In genomic region chr22:21937041-21937820, GRCh38 we compare ENCODE assay signal across 8 cellular contexts. TPM values are rescaled to one million over a fixed set of nuclear protein-coding genes. Genes with fewer than 3 reads are reported as not detected.
DNase-seq lines count a peak whose midpoint lies in the region; ATAC-seq and TF ChIP-seq lines count a peak whose summit lies in the region.

No MANE protein-coding gene starts in this region.

- TF ChIP-seq CTCF in DND-41 (IDR thresholded peaks at IDR 0.05; ENCODE audit: borderline replicate concordance, extremely low read depth, low read length, poor library complexity, severe bottlenecking), result no peak
- no peak for TF ChIP-seq CTCF in prostate gland (IDR thresholded peaks at IDR 0.05)

- H3K27me3 ChIP-seq in DND-41 (ENCODE audit: insufficient read depth, low read length, poor library complexity) (no peaks in the 10 kb centered on the region), prostate gland (replicated peaks; ENCODE audit: insufficient read depth) (no peaks in the 10 kb centered on the region)

- TF ChIP-seq POLR2A in prostate gland (IDR thresholded peaks at IDR 0.05), result no peak
- TF ChIP-seq POLR2A in GM18505 (IDR thresholded peaks at IDR 0.05; ENCODE audit: borderline replicate concordance, extremely low read depth, insufficient read depth, insufficient read length), result no peak

- ATAC-seq in DND-41 (ENCODE audit: insufficient read depth, low read depth) (no peak), GM18505 (IDR thresholded peaks at IDR 0.05; ENCODE audit: unreplicated experiment) (no peak)

- no peaks in the 10 kb centered on the region for H3K79me2 ChIP-seq in DND-41 (ENCODE audit: insufficient read depth, low read length)

- DNase-seq in DND-41, result no peak
- no peak for DNase-seq in SK-N-MC (ENCODE audit: low read depth, low spot score)
- peak in 35 of 42 donors; percentile 40 to 80 (median 62) for DNase-seq in head of caudate nucleus
- DNase-seq in prostate gland (ENCODE audit: low spot score), result no peak
- DNase-seq in stimulated activated naive CD4-positive, alpha-beta T cell (lab: John Stamatoyannopoulos, UW), result no peak
- DNase-seq in amniotic stem cell (lab: John Stamatoyannopoulos, UW), result no peak
- DNase-seq in stimulated activated CD4-positive, alpha-beta T cell treated with anti-CD3 and anti-CD28 coated beads, Interleukin-4, amount 100 ng/mL, for 4 hours, result no peak

- H3K36me3 ChIP-seq in DND-41 (ENCODE audit: insufficient read depth, low read length) (peaks cover 37% of the 10 kb centered on the region), SK-N-MC (ENCODE audit: insufficient read depth, low read length) (peaks cover 11% of the 10 kb centered on the region; the same call in 1 of the 2 replicates), prostate gland (peaks cover 0 to 9% of the 10 kb centered on the region in 2 donors)

- peak overlapping the region; percentile 97 for H2AFZ ChIP-seq in DND-41 (ENCODE audit: low read depth, low read length)

- H3K27ac ChIP-seq in DND-41 (ENCODE audit: low read length) (peak overlapping the region; percentile 83), SK-N-MC (no peak overlapping the region), prostate gland (peak overlapping the region; percentile 90)

- H3K9me3 ChIP-seq in DND-41 (ENCODE audit: insufficient read depth, low read length, severe bottlenecking), result no peaks in the 10 kb centered on the region
- no peaks in the 10 kb centered on the region for H3K9me3 ChIP-seq in SK-N-MC (ENCODE audit: low read depth, low read length)
- H3K9me3 ChIP-seq in prostate gland, result no peaks in the 10 kb centered on the region

- intact Hi-C loops in head of caudate nucleus (cut with DNase I), result loop anchor here (5.0 kb wide), 3 partner anchors 70 to 225 kb away; partner anchors contain the start of genes MAPK1 and YPEL1
- intact Hi-C loops in prostate gland (cut with DNase I), result no loop called here

- H3K4me2 ChIP-seq in DND-41 (ENCODE audit: insufficient read depth, low read length), result peak overlapping the region; percentile 91

- peaks cover 24% of the 10 kb centered on the region for H3K4me1 ChIP-seq in DND-41 (ENCODE audit: insufficient read depth, low read length)
- H3K4me1 ChIP-seq in prostate gland (replicated peaks), result peaks cover 16% of the 10 kb centered on the region

- peak overlapping the region; percentile 66 for H3K9ac ChIP-seq in DND-41 (ENCODE audit: low read depth, low read length)
- peak overlapping the region; percentile 28 for H3K9ac ChIP-seq in SK-N-MC (ENCODE audit: insufficient read length)

- WGBS in prostate gland, result 49% methylated on average over 20 of the region's 20 CpGs

- H4K20me1 ChIP-seq in DND-41 (ENCODE audit: insufficient read depth, low read length), result no peaks in the 10 kb centered on the region

- H3K4me3 ChIP-seq in DND-41 (ENCODE audit: low read depth in 1 of 2, low read length in 2 of 2), result peak overlapping the region in 1 of 2 experiments; percentile 68; a peak in 2 of 4 replicates
- peak overlapping the region; percentile 88 for H3K4me3 ChIP-seq in SK-N-MC
- peak overlapping the region; percentile 51 to 60 for H3K4me3 ChIP-seq in prostate gland

RNA-seq across cellular contexts. Expression of gene PPM1F, which starts 15.4 kb away (rescaled TPM):
- total RNA-seq in prostate gland, result 10 to 100 TPM; 16.8 to 31.6 TPM

RNA-seq across cellular contexts. Expression of gene TOP3B, which starts 45.4 kb away (rescaled TPM):
- 10 to 100 TPM; 25.2 to 60.6 TPM for total RNA-seq in prostate gland

Comparison
In these comparisons a context has a peak if more than half of its experiments do, and no peak if none do; other contexts are left out.
1. DNase-seq: peak in head of caudate nucleus (35 of 42); none in DND-41 (single experiment), SK-N-MC (single experiment), prostate gland (single experiment), stimulated activated naive CD4-positive, alpha-beta T cell (0 of 6), amniotic stem cell (single experiment) and stimulated activated CD4-positive, alpha-beta T cell treated with anti-CD3 and anti-CD28 coated beads, Interleukin-4, amount 100 ng/mL, for 4 hours (0 of 2).